8 cellular contexts compared by ENCODE assay signal in the genomic region with DNA sequence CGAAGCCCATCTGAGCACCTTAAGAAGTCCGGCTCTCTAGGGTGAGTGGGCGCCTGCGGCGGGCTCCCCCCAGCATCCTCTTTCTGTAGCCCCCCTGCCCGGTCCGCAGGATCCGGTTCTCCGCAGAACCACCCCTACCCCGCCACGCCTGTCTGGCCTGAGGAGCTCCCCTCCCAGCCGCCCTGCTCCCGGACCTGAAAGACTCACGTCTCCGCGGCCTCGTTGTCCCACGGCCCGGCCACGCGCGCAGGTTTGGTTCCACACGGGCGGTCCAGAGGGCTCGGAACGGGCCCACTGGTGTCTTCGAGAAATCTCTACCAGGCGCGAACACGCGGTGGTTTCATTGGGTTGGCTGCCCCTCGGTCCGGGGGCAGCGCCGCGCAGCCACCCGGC. TPM values are rescaled to one million over a fixed set of nuclear protein-coding genes. Genes with fewer than 3 reads are reported as not detected.
A peak's percentile ranks its signal among the peaks of the same experiment; 100 is the strongest.
DNase-seq lines count a peak whose midpoint lies in the region; ATAC-seq and TF ChIP-seq lines count a peak whose summit lies in the region.

No MANE protein-coding gene starts in this region.

- H3K36me3 Mint-ChIP-seq in natural killer cell: no peaks in the 10 kb centered on the region

- H2AK5ac ChIP-seq in IMR-90 (ENCODE audit: low read depth, low read length): no peak overlapping the region

- peaks cover 21 to 80% of the 10 kb centered on the region in 2 experiments for H3K79me1 ChIP-seq in IMR-90 (ENCODE audit: low read depth in 1 of 2, low read length in 2 of 2)

- peak in 6 of 8 donors; percentile 9 to 49 (median 19) for ATAC-seq in heart right ventricle
- peak; percentile 12 for ATAC-seq in IMR-90 (ENCODE audit: low read depth)
- ATAC-seq in natural killer cell: no peak
- no peak for ATAC-seq in HG03342 (IDR thresholded peaks at IDR 0.05; ENCODE audit: unreplicated experiment)

- DNase-seq in heart right ventricle: no peak
- no peak for DNase-seq in cardiac septum (ENCODE audit: low spot score)
- no peak for DNase-seq in IMR-90
- no peak for DNase-seq in natural killer cell
- DNase-seq in GM13977 (ENCODE audit: low spot score): no peak
- no peak for DNase-seq in NK-92 (lab: John Stamatoyannopoulos, UW; ENCODE audit: unreplicated experiment)

- peak overlapping the region; percentile 75 for H2AK9ac ChIP-seq in IMR-90 (replicated peaks; ENCODE audit: low read depth, low read length, poor library complexity)

- H2AFZ ChIP-seq in IMR-90 (replicated peaks; ENCODE audit: low read length, poor library complexity): peak overlapping the region; percentile 99

- peak overlapping the region; percentile 10 for H3K4ac ChIP-seq in IMR-90 (ENCODE audit: low read depth, low read length)

- peaks cover 22% of the 10 kb centered on the region for H3K9me1 ChIP-seq in IMR-90 (ENCODE audit: insufficient read depth, low read length)

- H3K9me3 Mint-ChIP-seq in natural killer cell: no peaks in the 10 kb centered on the region

- peaks cover 35 to 58% of the 10 kb centered on the region in 2 donors for H3K4me1 Mint-ChIP-seq in natural killer cell

- peak overlapping the region; percentile 52; the same call in 1 of the 2 replicates for H3K23ac ChIP-seq in IMR-90 (ENCODE audit: low read depth, low read length)

- peak overlapping the region; percentile 27; the same call in 1 of the 2 replicates for H4K91ac ChIP-seq in IMR-90 (ENCODE audit: insufficient read depth, low read depth, low read length)

- TF ChIP-seq RAD21 in IMR-90 (IDR thresholded peaks at IDR 0.05; ENCODE audit: low read length): no peak

- 1 to 2% methylated on average over 37 of the region's 37 CpGs for WGBS in heart right ventricle, 2 donors
- 3% methylated on average over 28 of the region's 37 CpGs; no CpG with 5 or more reads in 1 of the 2 experiments for WGBS in IMR-90 (ENCODE audit: extremely low coverage in 2 of 2, insufficient read length in 1 of 2), 2 experiments

- H4K5ac ChIP-seq in IMR-90 (ENCODE audit: low read depth, low read length): no peak overlapping the region

- peaks cover 52% of the 10 kb centered on the region for H4K20me1 ChIP-seq in IMR-90 (ENCODE audit: insufficient read depth, low read length)

- H3K9me3 ChIP-seq in heart right ventricle (no peaks in the 10 kb centered on the region), IMR-90 (ENCODE audit: control insufficient read depth, insufficient read depth, low read length) (no peaks in the 10 kb centered on the region)

- no peaks in the 10 kb centered on the region for H3K27me3 Mint-ChIP-seq in natural killer cell (ENCODE audit: low read depth in 2 of 2)

- TF ChIP-seq CTCF in heart right ventricle (IDR thresholded peaks at IDR 0.05) (no peak), IMR-90 (conservative IDR thresholded peaks at IDR 0.05; ENCODE audit: low read depth, low read length) (no peak), natural killer cell (IDR thresholded peaks at IDR 0.05) (no peak), GM13977 (IDR thresholded peaks at IDR 0.05; ENCODE audit: extremely low read depth, insufficient read depth, missing control alignments) (no peak)

- H3K4me1 ChIP-seq in heart right ventricle: peaks cover 0 to 43% (median 32%) of the 10 kb centered on the region in 9 donors
- peaks cover 8% of the 10 kb centered on the region for H3K4me1 ChIP-seq in IMR-90 (ENCODE audit: control insufficient read depth, insufficient read depth, low read length)

- H3K14ac ChIP-seq in IMR-90 (replicated peaks; ENCODE audit: low read depth, low read length): peak overlapping the region; percentile 2

- intact Hi-C loops in heart right ventricle (cut with DNase I) (loop anchor here in 4 of 10 donors (2.0 to 10.0 kb wide), 3 partner anchors 62 to 114 kb away; a partner anchor contains a TSS), cardiac septum (cut with DNase I) (loop anchor here (2.0 to 5.0 kb wide), 3 partner anchors 58 to 547 kb away; a partner anchor contains a TSS), IMR-90 (cut with micrococcal nuclease) (loop anchor here (1.0 to 5.0 kb wide), 4 partner anchors 29 to 155 kb away; no protein-coding TSS in a partner anchor), natural killer cell (cut with micrococcal nuclease) (loop anchor here (1.0 to 2.0 kb wide), 3 partner anchors 56 to 632 kb away; a partner anchor contains a TSS)

- no peak overlapping the region; the same call in 1 of the 2 replicates for H2BK120ac ChIP-seq in IMR-90 (ENCODE audit: low read depth, low read length)

- CTCF ChIA-PET in IMR-90 (lab: Yijun Ruan, JAX): interaction anchor here (0.8 to 1.3 kb wide), 2 partner anchors 22 to 33 kb away, joined by 3 to 4 read pairs; no protein-coding TSS in a partner anchor

- no peak overlapping the region; the same call in 1 of the 2 replicates for H3K18ac ChIP-seq in IMR-90 (ENCODE audit: low read depth, low read length)

- peak overlapping the region; percentile 59 for H2BK5ac ChIP-seq in IMR-90 (ENCODE audit: low read depth, low read length, poor library complexity, severe bottlenecking)

- H4K8ac ChIP-seq in IMR-90 (ENCODE audit: low read depth in 2 of 2, low read length in 2 of 2): no peak overlapping the region; a peak in 2 of 4 replicates

- H3K4me3 ChIP-seq in heart right ventricle (peak overlapping the region; percentile 89 to 98 (median 96)), IMR-90 (ENCODE audit: insufficient read depth, low read depth, low read length) (peak overlapping the region; percentile 89)

- peak overlapping the region; percentile 95 for H3K4me3 Mint-ChIP-seq in natural killer cell

- peak overlapping the region; percentile 96 for H3K4me2 ChIP-seq in IMR-90 (ENCODE audit: low read depth, low read length)

- peak overlapping the region; percentile 96 to 97 for H3K27ac Mint-ChIP-seq in natural killer cell

- H3K27ac ChIP-seq in heart right ventricle (peak overlapping the region; percentile 91 to 100 (median 99)), IMR-90 (ENCODE audit: insufficient read depth, low read length) (peak overlapping the region; percentile 82), cingulate gyrus (ENCODE audit: low read depth, low read length) (peak overlapping the region; percentile 99)

- no peak overlapping the region for H2BK15ac ChIP-seq in IMR-90 (ENCODE audit: low read depth, low read length)

- H3K9ac ChIP-seq in IMR-90 (ENCODE audit: low read depth, low read length): peak overlapping the region; percentile 70

- H3K36me3 ChIP-seq in heart right ventricle (peaks cover 0 to 33% (median 7%) of the 10 kb centered on the region in 9 donors), IMR-90 (ENCODE audit: control insufficient read depth, insufficient read depth, low read length) (peaks cover 19% of the 10 kb centered on the region)

- H2BK20ac ChIP-seq in IMR-90 (ENCODE audit: low read depth, low read length): no peak overlapping the region

- in situ Hi-C loops in IMR-90 (cut with MboI; ENCODE audit: low sequenced_read_pairs): no loop called here
- in situ Hi-C loops in GM13977 (cut with MboI; ENCODE audit: low pct_unique_long_range_greater_than_20kb, low sequenced_read_pairs, unreplicated experiment): no loop called here

- POLR2A ChIA-PET in IMR-90 (lab: Charles Lee; ENCODE audit: unreplicated experiment): interaction anchor here (0.6 to 1.5 kb wide), 2 partner anchors 51 to 111 kb away, joined by 3 to 5 read pairs; no protein-coding TSS in a partner anchor

- H3K27me3 ChIP-seq in heart right ventricle: no peaks in the 10 kb centered on the region
- H3K27me3 ChIP-seq in IMR-90 (ENCODE audit: control insufficient read depth, insufficient read depth, low read length): no peaks in the 10 kb centered on the region

- BruUV-seq in IMR-90 (replicated peaks; lab: Mats Ljungman, UMichigan): no TSS peak

- dilution Hi-C loops in IMR-90 (cut with HindIII; ENCODE audit: low sequenced_read_pairs, unreplicated experiment): no loop called here

- no peak for TF ChIP-seq POLR2A in IMR-90 (IDR thresholded peaks at IDR 0.05; ENCODE audit: low read depth, low read length)

- peak overlapping the region; percentile 35 for H3K56ac ChIP-seq in IMR-90 (ENCODE audit: extremely low read depth, insufficient read depth, low read length)

TF ChIP-seq in IMR-90, 13 proteins besides CTCF, POLR2A, EP300 and RAD21 (continues in another document):
- TF ChIP-seq RCOR1 (IDR thresholded peaks at IDR 0.05; ENCODE audit: insufficient replicate concordance, low read length): no peak
- no peak for TF ChIP-seq MAFK (IDR thresholded peaks at IDR 0.05; ENCODE audit: low read depth, low read length)
- no peak for TF ChIP-seq RFX5 (IDR thresholded peaks at IDR 0.05; ENCODE audit: low read depth, low read length)
- TF ChIP-seq NFE2L2 (IDR thresholded peaks at IDR 0.05; ENCODE audit: low read depth, low read length): no peak
- TF ChIP-seq CEBPB (IDR thresholded peaks at IDR 0.05; ENCODE audit: low read depth, low read length): no peak
- TF ChIP-seq MXI1 (IDR thresholded peaks at IDR 0.05; ENCODE audit: borderline replicate concordance, low read depth, low read length): no peak
- no peak for TF ChIP-seq FOS (IDR thresholded peaks at IDR 0.05; ENCODE audit: low read depth, low read length)
- TF ChIP-seq SMC3 (IDR thresholded peaks at IDR 0.05; ENCODE audit: low read depth, low read length): no peak
- no peak for TF ChIP-seq BHLHE40 (IDR thresholded peaks at IDR 0.05; ENCODE audit: low read depth, low read length)
- no peak for TF ChIP-seq MAZ (IDR thresholded peaks at IDR 0.05; ENCODE audit: borderline replicate concordance, low read depth, low read length)

RNA-seq across cellular contexts. Expression of a gene that starts 0.2 kb away (rescaled TPM):
- total RNA-seq in heart right ventricle (10 to 100 TPM; 10.8 to 18.4 (median 13.3) TPM), cardiac septum (15.6 TPM), IMR-90 (2012; rRNA removed) (86.1 and 91.9 TPM in 2 replicates), natural killer cell (10 to 100 TPM; 15.2 to 18.8 (median 18.1) TPM)
- polyA plus RNA-seq in heart right ventricle (10 to 100 TPM in 1 of 2 donors, 1 to 10 TPM in 1; 3.5 to 12.1 TPM), IMR-90 (2012; rRNA removed) (39.5 and 48.7 TPM in 2 replicates)
- 14.5 and 32.5 TPM in 2 replicates for polyA plus RNA-seq in IMR-90 (2012; cell fraction: cytosol; rRNA removed)
- polyA plus RNA-seq in IMR-90 (2012; cell fraction: nucleus; rRNA removed; ENCODE audit: low replicate concordance): 13.7 and 38.2 TPM in 2 replicates

RNA-seq across cellular contexts. Expression of a gene that starts 0.8 kb away (rescaled TPM):
- total RNA-seq in heart right ventricle (10 to 100 TPM; 41.9 to 64.2 (median 57.9) TPM), cardiac septum (50.4 TPM), IMR-90 (2012; rRNA removed) (97.2 and 161 TPM in 2 replicates), natural killer cell (100 to 1,000 TPM; 119 to 135 (median 129) TPM)
- polyA plus RNA-seq in heart right ventricle (10 to 100 TPM; 33.7 to 69.2 TPM), IMR-90 (2012; rRNA removed) (48.1 and 48.8 TPM in 2 replicates)
- 22.6 and 26.0 TPM in 2 replicates for polyA plus RNA-seq in IMR-90 (2012; cell fraction: cytosol; rRNA removed)
- polyA plus RNA-seq in IMR-90 (2012; cell fraction: nucleus; rRNA removed; ENCODE audit: low replicate concordance): 43.0 and 129 TPM in 2 replicates

RNA-seq across cellular contexts. Expression of a gene that starts 58.4 kb away (rescaled TPM):
- total RNA-seq in heart right ventricle: under 1 TPM; 0.06 to 0.74 (median 0.27) TPM
- under 1 TPM; 0.28 to 0.95 TPM for polyA plus RNA-seq in heart right ventricle
- 0.38 TPM for total RNA-seq in cardiac septum
- 1.9 and 2.2 TPM in 2 replicates for total RNA-seq in IMR-90 (2012; rRNA removed)
- 0.87 and 1.1 TPM in 2 replicates for polyA plus RNA-seq in IMR-90 (2012; rRNA removed)
- 0.50 and 0.91 TPM in 2 replicates for polyA plus RNA-seq in IMR-90 (2012; cell fraction: cytosol; rRNA removed)
- polyA plus RNA-seq in IMR-90 (2012; cell fraction: nucleus; rRNA removed; ENCODE audit: low replicate concordance): 1.0 and 2.0 TPM in 2 replicates
- under 1 TPM; 0.10 to 0.24 (median 0.16) TPM for total RNA-seq in natural killer cell

Comparison
In these comparisons a context has a peak if more than half of its experiments do, and no peak if none do; other contexts are left out.
1. ATAC-seq: peak in heart right ventricle (6 of 8) and IMR-90 (single experiment); none in natural killer cell (0 of 3) and HG03342 (single experiment).
2. Peak in every context shown above with its lines, with median percentiles within 50 percentile points of each other: H3K27ac ChIP-seq.